Comparison of ENCODE assay signal across 16 cellular contexts in genomic region chr9:96215841-96216240, GRCh38.
DNase-seq lines count a peak whose midpoint lies in the region; ATAC-seq and TF ChIP-seq lines count a peak whose summit lies in the region.
"Had no signal": no experiment of that assay in that cellular context is flagged by ENCODE, and none has a peak within 500 bp of the region (broad histone marks: within the 10 kb centered on the region; RNA-seq: fewer than 3 reads in every experiment).

No MANE protein-coding gene starts in this region.

- DNase-seq in SJSA1 (ENCODE audit: low read depth in 1 of 2, low spot score in 2 of 2) (no peak), hepatocyte (ENCODE audit: low spot score) (no peak), sigmoid colon (peak; percentile 12), DMS 273 (lab: John Stamatoyannopoulos, UW; ENCODE audit: unreplicated experiment) (no peak), DMS79 (lab: John Stamatoyannopoulos, UW) (no peak), CD14-positive monocyte (ENCODE audit: low spot score) (no peak)
- DNase-seq: CD8-positive, alpha-beta T cell; COR-L47; GDM1; GOT3; H9 had no signal

- no peaks in the 10 kb centered on the region for H3K9me2 ChIP-seq in hepatocyte (replicated peaks; ENCODE audit: insufficient read depth)

- no peak overlapping the region for H2AFZ ChIP-seq in hepatocyte

- H3K27me3 ChIP-seq in SJSA1 (replicated peaks), result no peaks in the 10 kb centered on the region
- no peaks in the 10 kb centered on the region for H3K27me3 ChIP-seq in hepatocyte
- peaks cover 0 to 6% (median 0%) of the 10 kb centered on the region in 3 donors for H3K27me3 ChIP-seq in sigmoid colon

- no peak for ATAC-seq in HG03025 (IDR thresholded peaks at IDR 0.05; ENCODE audit: low FRiP score, unreplicated experiment)
- ATAC-seq: CD8-positive, alpha-beta T cell had no signal

- no peaks in the 10 kb centered on the region for H3K9me3 ChIP-seq in HEK293 (ENCODE audit: control insufficient read depth, insufficient read depth, low read depth, low read length)
- no peaks in the 10 kb centered on the region for H3K9me3 ChIP-seq in SJSA1 (replicated peaks)
- H3K9me3 ChIP-seq in hepatocyte (ENCODE audit: low read depth), result no peaks in the 10 kb centered on the region
- no peaks in the 10 kb centered on the region for H3K9me3 ChIP-seq in sigmoid colon

- H3K4me1 Mint-ChIP-seq in CD14-positive monocyte, result peaks cover 22% of the 10 kb centered on the region

- peaks cover 0 to 10% (median 0%) of the 10 kb centered on the region in 7 donors for H3K9me3 Mint-ChIP-seq in CD14-positive monocyte
- H3K9me3 Mint-ChIP-seq: CD8-positive, alpha-beta T cell had no signal

- peaks cover 28 to 47% (median 38%) of the 10 kb centered on the region in 3 donors for H3K27me3 Mint-ChIP-seq in CD14-positive monocyte (ENCODE audit: low read depth in 3 of 3)

- H3K4me2 ChIP-seq in hepatocyte, result no peak overlapping the region
- H3K4me2 ChIP-seq: KMS-11 had no signal

- whole genome bisulfite sequencing in hepatocyte (ENCODE audit: low lambda C conversion rate, missing lambda C conversion rate), result 97% methylated on average over 2 of the region's 2 CpGs
- WGBS in sigmoid colon, 2 donors, result 86 to 91% methylated on average over 2 of the region's 2 CpGs

- H3K4me1 ChIP-seq in HEK293 (ENCODE audit: control insufficient read depth, insufficient read depth, low read length) (peaks cover 5% of the 10 kb centered on the region; the same call in 1 of the 2 replicates), SJSA1 (replicated peaks) (peaks cover 48% of the 10 kb centered on the region), hepatocyte (ENCODE audit: insufficient read depth) (peaks cover 33% of the 10 kb centered on the region), sigmoid colon (peaks cover 0 to 20% (median 17%) of the 10 kb centered on the region in 4 donors)

- H3K27ac ChIP-seq in HEK293 (ENCODE audit: extremely low read depth, low read depth, low read length) (no peak overlapping the region), SJSA1 (peak overlapping the region; percentile 59), hepatocyte (peak overlapping the region; percentile 90), sigmoid colon (no peak overlapping the region)
- H3K27ac ChIP-seq: BLaER1, HL-60, KMS-11 had no signal

- H4K20me1 ChIP-seq in hepatocyte (ENCODE audit: insufficient read depth, poor library complexity, severe bottlenecking), result no peaks in the 10 kb centered on the region
- H4K20me1 ChIP-seq: BLaER1 had no signal

- TF ChIP-seq CTCF in HEK293 (tag by site-specific recombination; IDR thresholded peaks at IDR 0.05), result no peak
- no peak for TF ChIP-seq CTCF in hepatocyte (IDR thresholded peaks at IDR 0.05; ENCODE audit: poor library complexity)
- no peak for TF ChIP-seq CTCF in sigmoid colon (IDR thresholded peaks at IDR 0.05)
- no peak for TF ChIP-seq CTCF in CD14-positive monocyte (IDR thresholded peaks at IDR 0.05)

- no peaks in the 10 kb centered on the region for H3K36me3 ChIP-seq in HEK293 (ENCODE audit: control insufficient read depth in 2 of 2, insufficient read depth in 1 of 2, low read length in 2 of 2)
- H3K36me3 ChIP-seq in SJSA1, result no peaks in the 10 kb centered on the region
- H3K36me3 ChIP-seq in hepatocyte (replicated peaks; ENCODE audit: insufficient read depth, low read depth), result no peaks in the 10 kb centered on the region
- no peaks in the 10 kb centered on the region for H3K36me3 ChIP-seq in sigmoid colon
- H3K36me3 ChIP-seq: BLaER1 had no signal

- POLR2A ChIA-PET in HEK293 (lab: Yijun Ruan, JAX), result no interaction called here

- H3K79me2 ChIP-seq in hepatocyte, result peaks cover 2% of the 10 kb centered on the region

- intact Hi-C loops in sigmoid colon (cut with DNase I) (loop anchor here (5.0 kb wide), 3 partner anchors 444 to 899 kb away; partner anchors contain the start of gene FANCC), CD14-positive monocyte (cut with micrococcal nuclease) (loop anchor here (5.0 to 10.0 kb wide), 3 partner anchors 489 to 1534 kb away; no protein-coding TSS in a partner anchor)

- H3K4me3 Mint-ChIP-seq in CD14-positive monocyte, result no peak overlapping the region
- H3K4me3 Mint-ChIP-seq: CD8-positive, alpha-beta T cell; H9 had no signal

- CTCF ChIA-PET in HEK293 (lab: Yijun Ruan, JAX), result interaction anchor here (0.5 to 1.0 kb wide), 5 partner anchors 15 to 471 kb away, joined by 3 to 6 read pairs (median 3); no protein-coding TSS in a partner anchor

- H3K4me3 ChIP-seq in HEK293 (ENCODE audit: low read depth, low read length) (no peak overlapping the region), SJSA1 (no peak overlapping the region), hepatocyte (no peak overlapping the region), sigmoid colon (no peak overlapping the region)
- H3K4me3 ChIP-seq: BLaER1 had no signal

- TF ChIP-seq POLR2A in sigmoid colon (IDR thresholded peaks at IDR 0.05), result no peak

- no peak overlapping the region for H3K27ac Mint-ChIP-seq in CD14-positive monocyte
- H3K27ac Mint-ChIP-seq: CD8-positive, alpha-beta T cell; H9 had no signal

- no peaks in the 10 kb centered on the region for H3K36me3 Mint-ChIP-seq in CD14-positive monocyte
- H3K36me3 Mint-ChIP-seq: CD8-positive, alpha-beta T cell had no signal

- TF ChIP-seq EP300 in sigmoid colon (IDR thresholded peaks at IDR 0.05), result no peak

TF ChIP-seq in HEK293, 187 proteins besides CTCF, POLR2A, EP300 and RAD21:
- TF ChIP-seq ZNF302 (tag by site-specific recombination; IDR thresholded peaks at IDR 0.05; ENCODE audit: low read depth) (no peak), PATZ1 (tag by site-specific recombination; IDR thresholded peaks at IDR 0.05) (no peak), ZNF184 (tag by site-specific recombination; IDR thresholded peaks at IDR 0.05) (no peak), ZNF37A (tag by site-specific recombination; IDR thresholded peaks at IDR 0.05) (peak; percentile 91)
- TF ChIP-seq, protein P1, sequence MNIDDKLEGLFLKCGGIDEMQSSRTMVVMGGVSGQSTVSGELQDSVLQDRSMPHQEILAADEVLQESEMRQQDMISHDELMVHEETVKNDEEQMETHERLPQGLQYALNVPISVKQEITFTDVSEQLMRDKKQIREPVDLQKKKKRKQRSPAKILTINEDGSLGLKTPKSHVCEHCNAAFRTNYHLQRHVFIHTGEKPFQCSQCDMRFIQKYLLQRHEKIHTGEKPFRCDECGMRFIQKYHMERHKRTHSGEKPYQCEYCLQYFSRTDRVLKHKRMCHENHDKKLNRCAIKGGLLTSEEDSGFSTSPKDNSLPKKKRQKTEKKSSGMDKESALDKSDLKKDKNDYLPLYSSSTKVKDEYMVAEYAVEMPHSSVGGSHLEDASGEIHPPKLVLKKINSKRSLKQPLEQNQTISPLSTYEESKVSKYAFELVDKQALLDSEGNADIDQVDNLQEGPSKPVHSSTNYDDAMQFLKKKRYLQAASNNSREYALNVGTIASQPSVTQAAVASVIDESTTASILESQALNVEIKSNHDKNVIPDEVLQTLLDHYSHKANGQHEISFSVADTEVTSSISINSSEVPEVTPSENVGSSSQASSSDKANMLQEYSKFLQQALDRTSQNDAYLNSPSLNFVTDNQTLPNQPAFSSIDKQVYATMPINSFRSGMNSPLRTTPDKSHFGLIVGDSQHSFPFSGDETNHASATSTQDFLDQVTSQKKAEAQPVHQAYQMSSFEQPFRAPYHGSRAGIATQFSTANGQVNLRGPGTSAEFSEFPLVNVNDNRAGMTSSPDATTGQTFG (tag by site-specific recombination; IDR thresholded peaks at IDR 0.05; ENCODE audit: borderline replicate concordance), result no peak

Comparison
In these comparisons a context has a peak if more than half of its experiments do, and no peak if none do; other contexts are left out.
1. H3K27ac ChIP-seq: peak in SJSA1 (single experiment) and hepatocyte (single experiment); none in HEK293 (single experiment) and sigmoid colon (0 of 4).